ENCODE assay signal across 9 cellular contexts in the genomic region with DNA sequence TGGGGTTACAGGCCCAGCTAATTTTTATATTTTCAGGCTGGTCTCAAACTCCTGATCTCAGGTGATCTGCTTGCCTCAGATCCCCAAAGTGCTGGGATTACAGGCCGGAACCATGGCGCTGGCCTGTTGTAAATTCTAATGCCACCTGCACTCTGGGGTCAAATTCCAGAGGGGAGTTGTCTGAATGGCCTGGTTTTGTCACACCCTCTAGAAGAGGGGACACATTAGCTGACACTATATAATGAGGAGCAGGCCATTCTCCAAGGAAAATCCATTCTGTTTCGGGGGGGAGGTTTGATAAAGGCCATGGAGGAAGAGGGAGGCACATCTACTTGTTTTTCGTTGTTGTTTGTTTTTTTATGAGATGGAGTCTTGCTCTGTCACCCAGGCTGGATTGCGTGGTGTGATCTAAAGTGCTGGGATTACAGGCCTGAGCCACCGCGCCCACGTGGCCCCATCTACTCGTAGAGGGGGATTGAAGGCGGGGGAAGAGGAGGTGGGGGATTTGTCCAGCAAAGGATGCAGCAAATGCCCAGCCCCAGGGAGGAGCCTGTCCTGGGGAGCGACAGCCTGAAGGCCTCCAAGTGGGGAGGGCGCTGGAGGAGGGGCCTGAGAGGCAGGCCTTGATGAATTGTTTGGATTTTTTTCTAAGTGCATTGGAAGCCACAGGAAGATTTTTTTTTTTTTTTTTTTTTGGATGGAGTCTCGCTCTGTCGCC.
DNase-seq lines count a peak whose midpoint lies in the region; ATAC-seq and TF ChIP-seq lines count a peak whose summit lies in the region.
"Had no signal": no experiment of that assay in that cellular context is flagged by ENCODE, and none has a peak within 500 bp of the region (broad histone marks: within the 10 kb centered on the region; RNA-seq: fewer than 3 reads in every experiment).

No MANE protein-coding gene starts in this region.

- H3K4me3 ChIP-seq in H7 (ENCODE audit: insufficient read depth, low read depth, low read length), result no peak overlapping the region
- no peak overlapping the region for H3K4me3 ChIP-seq in hepatocyte
- H3K4me3 ChIP-seq: thoracic aorta had no signal

- intact Hi-C loops in posterior vena cava (cut with DNase I), result no loop called here

- TF ChIP-seq CTCF in hepatocyte (IDR thresholded peaks at IDR 0.05; ENCODE audit: poor library complexity), result no peak

- no peak for ATAC-seq in GM19351 (IDR thresholded peaks at IDR 0.05; ENCODE audit: unreplicated experiment)

- DNase-seq in H7, result peak; percentile 69
- DNase-seq in SW480 (ENCODE audit: low spot score), result peak; percentile 78
- DNase-seq in hepatocyte (ENCODE audit: low spot score), result peak; percentile 55
- DNase-seq in posterior vena cava (ENCODE audit: low spot score), result peak; percentile 84
- DNase-seq in activated T-cell treated with anti-CD3 and anti-CD28 coated beads for 4 hours, result no peak
- no peak for DNase-seq in NCI-H2029 treated with DMSO at 0.1 percent for 48 hours (lab: John Stamatoyannopoulos, UW)
- DNase-seq in hypothalamus (lab: John Stamatoyannopoulos, UW), result no peak

- peak overlapping the region; percentile 81 for H3K27ac ChIP-seq in hepatocyte

- no peaks in the 10 kb centered on the region for H3K79me2 ChIP-seq in hepatocyte

- H3K4me2 ChIP-seq in hepatocyte, result no peak overlapping the region

- no peaks in the 10 kb centered on the region for H3K9me2 ChIP-seq in hepatocyte (replicated peaks; ENCODE audit: insufficient read depth)

- H3K36me3 ChIP-seq in H7 (replicated peaks; ENCODE audit: control insufficient read depth, insufficient read depth, low read length) (no peaks in the 10 kb centered on the region), hepatocyte (replicated peaks; ENCODE audit: insufficient read depth, low read depth) (no peaks in the 10 kb centered on the region)
- H3K36me3 ChIP-seq: thoracic aorta had no signal

- WGBS in hepatocyte (ENCODE audit: low lambda C conversion rate, missing lambda C conversion rate), result 69% methylated on average over 14 of the region's 14 CpGs

- no peak overlapping the region for H2AFZ ChIP-seq in hepatocyte

- no peaks in the 10 kb centered on the region for H4K20me1 ChIP-seq in hepatocyte (ENCODE audit: insufficient read depth, poor library complexity, severe bottlenecking)

- H3K27me3 ChIP-seq in H7 (ENCODE audit: control insufficient read depth, insufficient read depth, low read length), result no peaks in the 10 kb centered on the region
- no peaks in the 10 kb centered on the region for H3K27me3 ChIP-seq in hepatocyte

- peaks cover 7% of the 10 kb centered on the region for H3K4me1 ChIP-seq in hepatocyte (ENCODE audit: insufficient read depth)

- H3K9me3 ChIP-seq in hepatocyte (ENCODE audit: low read depth), result no peaks in the 10 kb centered on the region
- H3K9me3 ChIP-seq: thoracic aorta had no signal

Comparison
In these comparisons a context has a peak if more than half of its experiments do, and no peak if none do; other contexts are left out.
1. DNase-seq: peak in H7 (single experiment), SW480 (single experiment), hepatocyte (single experiment) and posterior vena cava (single experiment); none in activated T-cell treated with anti-CD3 and anti-CD28 coated beads for 4 hours (single experiment), NCI-H2029 treated with DMSO at 0.1 percent for 48 hours (single experiment) and hypothalamus (0 of 51).